ENCODE assay signal across 8 cellular contexts in the genomic region with DNA sequence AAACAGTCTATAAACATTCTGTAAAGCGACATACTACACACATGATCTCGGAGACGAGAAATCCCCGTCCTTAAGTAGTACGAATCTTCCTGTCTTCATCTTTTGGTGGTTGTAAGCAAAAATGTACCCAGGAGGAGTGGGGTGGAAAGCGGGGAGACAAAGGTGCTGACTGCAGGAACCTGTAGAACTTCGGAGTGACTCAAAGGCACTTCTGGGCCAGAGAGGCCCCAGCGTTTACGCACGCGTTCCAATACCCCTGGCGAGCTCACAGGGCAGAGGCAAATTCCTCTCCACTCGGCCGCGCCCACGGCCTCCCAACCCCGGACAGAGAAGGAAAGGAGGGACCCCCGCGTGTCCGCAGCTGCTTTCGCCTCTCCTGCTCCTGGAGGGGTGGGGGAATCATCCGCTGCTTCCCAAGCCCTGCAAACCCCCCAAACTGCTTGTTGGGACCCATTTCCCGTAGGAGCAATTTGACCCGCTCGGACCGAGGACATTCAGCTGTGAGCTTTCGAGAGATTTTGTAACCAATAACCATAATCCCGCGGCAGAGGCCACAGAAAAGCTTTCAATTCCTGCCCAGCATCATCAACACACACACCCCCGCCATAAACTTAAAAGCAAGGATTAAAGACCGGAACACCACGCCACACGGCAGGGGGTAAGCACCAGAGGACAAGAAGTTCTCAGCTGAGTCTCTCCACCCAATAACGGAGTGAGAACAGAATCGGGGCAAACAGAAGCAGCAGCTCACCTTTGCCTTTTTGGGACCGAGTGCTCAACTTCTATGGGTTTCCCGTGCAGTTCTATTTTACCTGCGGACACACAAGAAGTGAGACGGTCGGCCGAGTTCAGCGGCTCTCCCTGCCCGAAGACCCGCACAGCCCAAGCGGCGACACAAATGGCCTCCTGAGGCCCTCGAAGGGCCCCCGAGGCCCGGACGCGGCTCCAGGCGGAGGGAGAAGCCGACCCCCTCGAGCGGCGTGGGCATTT. TPM values are rescaled to one million over a fixed set of nuclear protein-coding genes. Genes with fewer than 3 reads are reported as not detected.
DNase-seq lines count a peak whose midpoint lies in the region; ATAC-seq, FAIRE-seq and TF ChIP-seq lines count a peak whose summit lies in the region.

No MANE protein-coding gene starts in this region.

- peak overlapping the region; percentile 90 for H3K27ac ChIP-seq in OCI-LY7 (ENCODE audit: low read depth, low read length, poor library complexity, severe bottlenecking)
- H3K27ac ChIP-seq in substantia nigra (ENCODE audit: low read depth, low read length, poor library complexity, severe bottlenecking): no peak overlapping the region

- no peak overlapping the region for H2AFZ ChIP-seq in OCI-LY7 (ENCODE audit: low read length)

- peak overlapping the region in 5 of 6 donors; percentile 65 to 91 (median 76) for H3K27ac Mint-ChIP-seq in naive B cell

- H3K9me3 ChIP-seq in BE2C: no peaks in the 10 kb centered on the region
- H3K9me3 ChIP-seq in OCI-LY7 (ENCODE audit: low read length): no peaks in the 10 kb centered on the region

- peaks cover 32 to 39% (median 33%) of the 10 kb centered on the region in 3 donors for H3K4me1 Mint-ChIP-seq in naive B cell

- DNase-seq in BE2C (peak; percentile 36), GM18507 (ENCODE audit: extremely low spot score, insufficient read length, low read depth) (no peak), OCI-LY7 (ENCODE audit: low spot score) (peak; percentile 70), bronchial epithelial cell (ENCODE audit: low read depth) (no peak), naive B cell (no peak), substantia nigra (lab: John Stamatoyannopoulos, UW) (no peak), foreskin melanocyte (no peak), NOMO-1 treated with DMSO at 0.1 percent for 48 hours (lab: John Stamatoyannopoulos, UW; ENCODE audit: unreplicated experiment) (no peak)

- H3K27me3 Mint-ChIP-seq in naive B cell: peaks cover 61 to 62% (median 61%) of the 10 kb centered on the region in 3 donors

- CTCF ChIA-PET in OCI-LY7 (lab: Charles Lee; ENCODE audit: unreplicated experiment): interaction anchor here (0.6 to 1.5 kb wide), 2 partner anchors 11 to 174 kb away, joined by 3 read pairs; no protein-coding TSS in a partner anchor

- no TSS peak for BruUV-seq in OCI-LY7 (replicated peaks; lab: Mats Ljungman, UMichigan)

- H3K4me3 ChIP-seq in BE2C (ENCODE audit: low read depth, low read length) (peak overlapping the region; percentile 97), OCI-LY7 (ENCODE audit: low read depth, low read length, poor library complexity, severe bottlenecking) (peak overlapping the region; percentile 85), bronchial epithelial cell (ENCODE audit: low read depth, low read length) (peak overlapping the region; percentile 27)

- H3K36me3 ChIP-seq in BE2C (peaks cover 15% of the 10 kb centered on the region), OCI-LY7 (ENCODE audit: insufficient read depth, low read length) (no peaks in the 10 kb centered on the region; the same call in 1 of the 2 replicates), bronchial epithelial cell (ENCODE audit: control insufficient read depth, insufficient read depth, low read length) (no peaks in the 10 kb centered on the region)

- POLR2A ChIA-PET in OCI-LY7 (lab: Charles Lee): interaction anchor here (0.6 to 2.6 kb wide), 8 partner anchors 9 to 110 kb away, joined by 3 to 11 read pairs (median 7); no protein-coding TSS in a partner anchor

- H3K27me3 ChIP-seq in BE2C (no peaks in the 10 kb centered on the region), bronchial epithelial cell (ENCODE audit: control insufficient read depth, insufficient read depth, low read length) (peaks cover 59% of the 10 kb centered on the region)

- H3K4me1 ChIP-seq in BE2C: no peaks in the 10 kb centered on the region; the same call in 1 of the 2 replicates
- peaks cover 44% of the 10 kb centered on the region for H3K4me1 ChIP-seq in OCI-LY7 (ENCODE audit: insufficient read depth, low read length, poor library complexity, severe bottlenecking)

- no peaks in the 10 kb centered on the region for H3K9me2 ChIP-seq in OCI-LY7 (ENCODE audit: insufficient read depth, low read length)

- H3K79me2 ChIP-seq in OCI-LY7 (ENCODE audit: insufficient read depth, low read depth, low read length): peaks cover 75% of the 10 kb centered on the region

- no peaks in the 10 kb centered on the region for H3K36me3 Mint-ChIP-seq in naive B cell

- intact Hi-C loops in OCI-LY7 (cut with micrococcal nuclease; ENCODE audit: unreplicated experiment): loop anchor here (1.0 kb wide), 2 partner anchors 38 to 96 kb away; no protein-coding TSS in a partner anchor

- TF ChIP-seq CTCF in BE2C (IDR thresholded peaks at IDR 0.05; ENCODE audit: low read depth, low read length) (no peak), OCI-LY7 (conservative IDR thresholded peaks at IDR 0.05; ENCODE audit: low read length) (no peak), bronchial epithelial cell (IDR thresholded peaks at IDR 0.05; ENCODE audit: insufficient read depth, low read length, severe bottlenecking) (no peak)

- FAIRE-seq in GM18507 (lab: Jason Lieb, UNC): peak; percentile 72
- FAIRE-seq in bronchial epithelial cell (lab: Jason Lieb, UNC): no peak

- H3K4me3 Mint-ChIP-seq in naive B cell: peak overlapping the region; percentile 49 to 93 (median 82)

- peak; percentile 14 to 22 for ATAC-seq in naive B cell (ENCODE audit: low read depth in 2 of 2)

- peak overlapping the region; percentile 100 for H3K4me2 ChIP-seq in OCI-LY7 (ENCODE audit: low read length)

- peaks cover 16% of the 10 kb centered on the region for H4K20me1 ChIP-seq in OCI-LY7 (ENCODE audit: insufficient read depth, low read length)

- peaks cover 0 to 10% (median 0%) of the 10 kb centered on the region in 7 donors for H3K9me3 Mint-ChIP-seq in naive B cell

RNA-seq across cellular contexts. Expression of gene IGF2BP3, which starts 2.3 kb away (rescaled TPM):
- 15.8 TPM for polyA plus RNA-seq in BE2C (2012; ENCODE audit: insufficient read depth, insufficient read length, low read depth)
- 41.1 and 48.7 TPM in 2 replicates for total RNA-seq in OCI-LY7 (2014; rRNA removed; shearing (Covaris generic))
- total RNA-seq in OCI-LY7 (2022) (94.3 and 108 TPM in 2 replicates), bronchial epithelial cell (4.6 and 12.4 TPM in 2 replicates)
- polyA plus RNA-seq in naive B cell (ENCODE audit: low read depth in 6 of 6): 1 to 10 TPM in 2 of 6 donors, under 1 TPM in 3, not detected in 1; 0.35 to 1.8 (median 0.75) TPM

Comparison
In these comparisons a context has a peak if more than half of its experiments do, and no peak if none do; other contexts are left out.
1. DNase-seq: peak in BE2C (single experiment) and OCI-LY7 (single experiment); none in GM18507 (single experiment), bronchial epithelial cell (single experiment), naive B cell (single experiment), substantia nigra (0 of 49), foreskin melanocyte (single experiment) and NOMO-1 treated with DMSO at 0.1 percent for 48 hours (single experiment).
2. H3K4me3 ChIP-seq: peak in every context shown above with its lines; median percentile 97 in BE2C; 85 in OCI-LY7; 27 in bronchial epithelial cell.